23 cellular contexts compared by ENCODE assay signal in the genomic region with DNA sequence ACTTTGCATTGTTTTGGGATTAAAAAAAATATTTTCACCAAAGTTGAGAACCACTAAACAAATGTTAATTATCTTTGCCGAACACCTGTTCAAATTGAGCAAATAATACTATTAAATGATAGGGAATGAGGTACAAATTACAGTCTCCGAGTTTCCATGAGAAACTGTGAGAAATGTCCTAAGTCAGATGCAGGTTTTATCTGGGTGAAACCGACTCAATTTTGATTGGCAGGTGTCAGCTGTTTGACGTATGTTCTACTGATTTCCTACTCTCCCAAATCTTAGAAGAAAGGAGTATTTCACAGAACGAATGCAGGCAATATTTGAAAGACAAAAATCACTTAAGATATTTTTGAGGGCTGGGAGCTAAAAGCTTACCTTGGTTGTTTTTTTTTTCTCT.
"Had no signal": no experiment of that assay in that cellular context is flagged by ENCODE, and none has a peak within 500 bp of the region (broad histone marks: within the 10 kb centered on the region; RNA-seq: fewer than 3 reads in every experiment).

No MANE protein-coding gene starts in this region.

- H3K4me3 ChIP-seq: coronary artery, esophagus squamous epithelium, gastrocnemius medialis, heart right ventricle, left lung, lower lobe of right lung had no signal

- H3K36me3 ChIP-seq: esophagus squamous epithelium, gastrocnemius medialis, heart right ventricle, left lung, lower lobe of right lung had no signal

- H3K27me3 ChIP-seq: esophagus squamous epithelium, gastrocnemius medialis, left lung had no signal

- DNase-seq: effector CD8-positive, alpha-beta T cell; effector memory CD8-positive, alpha-beta T cell; esophagus squamous epithelium; foreskin fibroblast; foreskin melanocyte; gastrocnemius medialis; glutamatergic neuron; head of caudate nucleus; heart right ventricle; hippocampal formation; left lung; left ventricle myocardium superior; lower lobe of right lung; mesenchymal stem cell; midbrain had no signal

- H3K27ac ChIP-seq: coronary artery, epithelial cell of prostate, esophagus squamous epithelium, gastrocnemius medialis, heart right ventricle, left lung, lower lobe of right lung had no signal

- ATAC-seq: effector memory CD8-positive, alpha-beta T cell; esophagus mucosa; gastrocnemius medialis; heart right ventricle; left cardiac atrium; left lung; left ventricle myocardium superior; lower lobe of right lung had no signal

- FAIRE-seq: colon, endometrium, islet of Langerhans, keratinocyte had no signal

- H3K9me3 ChIP-seq: esophagus squamous epithelium, gastrocnemius medialis, lower lobe of right lung had no signal

- H3K4me1 ChIP-seq: esophagus squamous epithelium, gastrocnemius medialis, heart right ventricle, left lung, lower lobe of right lung had no signal
